11 cellular contexts compared by ENCODE assay signal in the genomic region with DNA sequence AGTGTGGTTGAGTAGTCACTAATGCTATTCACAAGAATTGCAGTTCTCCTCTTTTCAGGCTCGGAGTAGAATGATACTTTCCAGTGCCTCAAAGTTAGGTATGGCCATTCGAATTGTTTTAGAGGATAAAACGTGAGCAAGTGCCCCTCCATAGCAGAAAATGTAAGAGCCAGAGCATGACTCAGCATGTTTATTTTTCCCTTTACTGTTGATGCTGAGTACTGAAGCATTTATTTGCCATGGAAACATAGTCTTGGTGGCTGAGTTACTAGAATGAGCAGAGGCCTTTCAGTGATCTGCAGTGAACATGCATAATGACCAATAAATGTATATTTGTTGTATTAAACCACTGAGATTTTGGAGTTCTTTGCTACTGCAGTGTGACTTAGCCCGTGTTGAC.
DNase-seq lines count a peak whose midpoint lies in the region; ATAC-seq, FAIRE-seq and TF ChIP-seq lines count a peak whose summit lies in the region.
"Had no signal": no experiment of that assay in that cellular context is flagged by ENCODE, and none has a peak within 500 bp of the region (broad histone marks: within the 10 kb centered on the region; RNA-seq: fewer than 3 reads in every experiment).

No MANE protein-coding gene starts in this region.

- no peaks in the 10 kb centered on the region for H3K79me2 ChIP-seq in endothelial cell of umbilical vein (ENCODE audit: control insufficient read depth, insufficient read depth, low read length)
- no peaks in the 10 kb centered on the region for H3K79me2 ChIP-seq in smooth muscle cell (ENCODE audit: low read depth)

- H3K9ac ChIP-seq in endothelial cell of umbilical vein (replicated peaks; ENCODE audit: extremely low read depth, insufficient read depth, low read length) (no peak overlapping the region), smooth muscle cell (ENCODE audit: low read depth) (peak overlapping the region; percentile 14)

- POLR2A ChIA-PET in endothelial cell of umbilical vein (lab: Charles Lee): no interaction called here

- no TSS peak for BruUV-seq in endothelial cell of umbilical vein (replicated peaks; lab: Mats Ljungman, UMichigan)

- H3K27me3 ChIP-seq in endothelial cell of umbilical vein (ENCODE audit: control insufficient read depth in 2 of 2, insufficient read depth in 2 of 2, low read length in 2 of 2): no peaks in the 10 kb centered on the region
- H3K27me3 ChIP-seq in smooth muscle cell (ENCODE audit: low read depth): no peaks in the 10 kb centered on the region
- no peaks in the 10 kb centered on the region for H3K27me3 ChIP-seq in dorsolateral prefrontal cortex
- H3K27me3 ChIP-seq: adrenal gland, BE2C had no signal

- peak; percentile 80 for FAIRE-seq in endothelial cell of umbilical vein (lab: Jason Lieb, UNC)

- WGBS in smooth muscle cell (ENCODE audit: low lambda C conversion rate): 21% methylated on average over 4 of the region's 4 CpGs

- DNase-seq in NCI-H345 (lab: John Stamatoyannopoulos, UW) (peak; percentile 51), NCI-H345 treated with DMSO at 0.1 percent for 48 hours (lab: John Stamatoyannopoulos, UW; ENCODE audit: unreplicated experiment) (no peak), NCI-H460 (ENCODE audit: extremely low read depth, low read depth) (peak; percentile 30), endothelial cell of umbilical vein (ENCODE audit: low read depth, low spot score) (peak; percentile 77), smooth muscle cell (lab: John Stamatoyannopoulos, UW; ENCODE audit: unreplicated experiment) (no peak), dorsolateral prefrontal cortex (no peak), NCI-H187 (lab: John Stamatoyannopoulos, UW) (no peak)
- DNase-seq: activated CD4-positive, CD25-positive, alpha-beta regulatory T cell; adrenal gland; BE2C had no signal

- dilution Hi-C loops in endothelial cell of umbilical vein (cut with MboI; ENCODE audit: extremely low pct_ligation_motif_present, low sequenced_read_pairs): no loop called here

- H3K27ac ChIP-seq in endothelial cell of umbilical vein (ENCODE audit: insufficient read depth, low read depth, low read length) (no peak overlapping the region), smooth muscle cell (ENCODE audit: low read depth) (peak overlapping the region; percentile 30), dorsolateral prefrontal cortex (no peak overlapping the region)
- H3K27ac ChIP-seq: adrenal gland had no signal

- no peak overlapping the region for H3K4me3 ChIP-seq in endothelial cell of umbilical vein (replicated peaks in 1 of 3; ENCODE audit: insufficient read depth in 1 of 3, low read depth in 1 of 3, low read length in 3 of 3)
- H3K4me3 ChIP-seq in smooth muscle cell: no peak overlapping the region
- no peak overlapping the region for H3K4me3 ChIP-seq in dorsolateral prefrontal cortex
- H3K4me3 ChIP-seq: adrenal gland had no signal

- peaks cover 19% of the 10 kb centered on the region for H3K4me1 ChIP-seq in endothelial cell of umbilical vein (ENCODE audit: control insufficient read depth, extremely low read depth, insufficient read depth, low read length)
- peaks cover 20% of the 10 kb centered on the region for H3K4me1 ChIP-seq in smooth muscle cell (ENCODE audit: low read depth)
- H3K4me1 ChIP-seq: adrenal gland, BE2C had no signal

- H3K9me3 ChIP-seq in endothelial cell of umbilical vein (replicated peaks; ENCODE audit: control insufficient read depth, insufficient read depth, low read length) (no peaks in the 10 kb centered on the region), smooth muscle cell (replicated peaks; ENCODE audit: low read depth) (no peaks in the 10 kb centered on the region)
- H3K9me3 ChIP-seq: adrenal gland, BE2C had no signal

- intact Hi-C loops in endothelial cell of umbilical vein (cut with micrococcal nuclease) (no loop called here), dorsolateral prefrontal cortex (cut with DNase I) (no loop called here)

- no peak overlapping the region for H3K4me2 ChIP-seq in endothelial cell of umbilical vein (ENCODE audit: insufficient read depth, low read length)
- peak overlapping the region; percentile 53 for H3K4me2 ChIP-seq in smooth muscle cell

- no peaks in the 10 kb centered on the region for H3K36me3 ChIP-seq in endothelial cell of umbilical vein (ENCODE audit: control insufficient read depth in 2 of 2, extremely low read depth in 1 of 2, insufficient read depth in 2 of 2, low read length in 2 of 2)
- H3K36me3 ChIP-seq in smooth muscle cell (ENCODE audit: low read depth): no peaks in the 10 kb centered on the region
- H3K36me3 ChIP-seq: adrenal gland, BE2C had no signal

- no peaks in the 10 kb centered on the region for H3F3A ChIP-seq in smooth muscle cell (ENCODE audit: low read depth)

- TF ChIP-seq CTCF in endothelial cell of umbilical vein (IDR thresholded peaks at IDR 0.05; ENCODE audit: extremely low read depth in 1 of 2, insufficient read depth in 1 of 2, low read depth in 1 of 2, low read length in 2 of 2): no peak
- TF ChIP-seq CTCF in smooth muscle cell (IDR thresholded peaks at IDR 0.05; ENCODE audit: borderline replicate concordance, insufficient read depth, poor library complexity, severe bottlenecking): no peak
- no peak for TF ChIP-seq CTCF in dorsolateral prefrontal cortex (IDR thresholded peaks at IDR 0.05 in 54 of 56, conservative IDR thresholded peaks at IDR 0.05 in 2 of 56; ENCODE audit: low read depth in 1 of 56, partially characterized antibody in 56 of 56)

- no peak for ATAC-seq in HG03025 (IDR thresholded peaks at IDR 0.05; ENCODE audit: low FRiP score, unreplicated experiment)

- H2AFZ ChIP-seq in endothelial cell of umbilical vein (ENCODE audit: low read depth, low read length): no peak overlapping the region
- H2AFZ ChIP-seq in smooth muscle cell (ENCODE audit: low read depth): no peak overlapping the region

- no peak for TF ChIP-seq POLR2A in endothelial cell of umbilical vein (IDR thresholded peaks at IDR 0.05; ENCODE audit: low read depth, low read length)

- CTCF ChIA-PET in endothelial cell of umbilical vein (lab: Charles Lee): interaction anchor here (1.1 to 1.4 kb wide), 3 partner anchors 12 to 353 kb away, joined by 3 to 5 read pairs (median 4); no protein-coding TSS in a partner anchor

- H3K9me1 ChIP-seq in endothelial cell of umbilical vein (replicated peaks; ENCODE audit: control insufficient read depth, extremely low read depth, insufficient read depth, low read length): no peaks in the 10 kb centered on the region

- H4K20me1 ChIP-seq in endothelial cell of umbilical vein (replicated peaks; ENCODE audit: control insufficient read depth, extremely low read depth, insufficient read depth, low read length) (no peaks in the 10 kb centered on the region), smooth muscle cell (ENCODE audit: low read depth) (no peaks in the 10 kb centered on the region)

TF ChIP-seq in endothelial cell of umbilical vein, 7 proteins besides CTCF, POLR2A, EP300 and RAD21:
- TF ChIP-seq JUN (IDR thresholded peaks at IDR 0.05; ENCODE audit: borderline replicate concordance, insufficient read depth, insufficient read length, low read depth) (peak; percentile 24), FOS (IDR thresholded peaks at IDR 0.05; ENCODE audit: borderline replicate concordance, insufficient read depth, low read length) (peak; percentile 7), POLR2AphosphoS5 (IDR thresholded peaks at IDR 0.05; ENCODE audit: insufficient read depth, low read depth, low read length) (no peak)

Comparison
In these comparisons a context has a peak if more than half of its experiments do, and no peak if none do; other contexts are left out.
1. DNase-seq: peak in NCI-H345 (single experiment), NCI-H460 (single experiment) and endothelial cell of umbilical vein (single experiment); none in NCI-H345 treated with DMSO at 0.1 percent for 48 hours (single experiment), smooth muscle cell (single experiment), dorsolateral prefrontal cortex (0 of 10) and NCI-H187 (0 of 2).